In the genomic region with DNA sequence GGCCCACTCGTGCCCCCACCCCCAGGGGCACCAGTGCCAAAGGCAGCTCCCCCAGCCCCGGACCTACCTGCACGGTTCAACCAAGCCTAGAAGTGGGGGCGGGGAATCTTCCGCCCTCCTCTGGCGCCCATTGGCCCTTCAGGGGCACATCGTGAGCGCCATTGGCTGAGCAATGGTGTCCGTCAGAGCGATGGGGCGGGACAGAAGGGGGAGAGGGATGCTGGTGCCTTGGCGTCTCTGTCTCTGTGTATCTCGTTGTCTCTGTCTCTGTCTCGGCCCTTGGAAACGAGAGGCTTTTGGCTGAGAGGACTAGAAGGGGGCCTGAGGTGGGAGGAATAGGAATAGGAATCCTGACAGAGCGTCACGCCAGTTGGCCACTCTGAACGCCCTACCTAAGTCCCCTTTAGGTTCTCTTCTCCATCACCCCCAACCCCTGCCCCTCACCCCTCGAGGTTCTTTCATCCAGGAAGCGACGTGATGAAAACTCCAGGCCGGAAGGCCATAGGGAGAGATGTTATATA, we compare ENCODE assay signal across 8 cellular contexts. TPM values are rescaled to one million over a fixed set of nuclear protein-coding genes. Genes with fewer than 3 reads are reported as not detected.
DNase-seq lines count a peak whose midpoint lies in the region; ATAC-seq and TF ChIP-seq lines count a peak whose summit lies in the region.
"Not testable (repeated sequence)": the region's sequence is repeated elsewhere in the genome, so short reads cannot be mapped to it uniquely, and the experiment has no call there.

No MANE protein-coding gene starts in this region.

- H3K27ac ChIP-seq in duodenal mucosa (ENCODE audit: low read depth, low read length): not testable (repeated sequence)

- DNase-seq in CD1c-positive myeloid dendritic cell (ENCODE audit: extremely low spot score): peak; percentile 89
- peak; percentile 80 for DNase-seq in NCI-H748 treated with DMSO at 0.1 percent for 48 hours (lab: John Stamatoyannopoulos, UW)
- DNase-seq in activated CD4-positive, alpha-beta T cell treated with anti-CD3 and anti-CD28 coated beads, Interleukin-2, amount 50 U/mL, for 48 hours: peak; percentile 96 to 98
- DNase-seq in lower leg skin (ENCODE audit: low spot score in 2 of 2): peak; percentile 90 to 98
- peak; percentile 96 for DNase-seq in stimulated activated CD4-positive, alpha-beta T cell treated with anti-CD3 and anti-CD28 coated beads, Interleukin-4, amount 100 ng/mL, for 24 hours

- not testable (repeated sequence) for H3K9me3 ChIP-seq in duodenal mucosa (ENCODE audit: control insufficient read depth in 1 of 2, low read length in 2 of 2)

- H3K9ac ChIP-seq in duodenal mucosa (ENCODE audit: low read depth in 1 of 2, low read length in 2 of 2): not testable (repeated sequence)

- WGBS in lower leg skin, 2 donors: 0% methylated on average over 15 to 16 of the region's 22 CpGs

- not testable (repeated sequence) for TF ChIP-seq POLR2A in lower leg skin (IDR thresholded peaks at IDR 0.05)

- intact Hi-C loops in lower leg skin (cut with DNase I; ENCODE audit: low total_unique reads): not testable (repeated sequence)

- not testable (repeated sequence) for H3K4me1 ChIP-seq in duodenal mucosa (ENCODE audit: control insufficient read depth in 1 of 2, insufficient read depth in 2 of 2, low read length in 2 of 2)

- ATAC-seq in GM19397 (IDR thresholded peaks at IDR 0.05; ENCODE audit: unreplicated experiment): peak; percentile 99
- ATAC-seq in HG03558 (IDR thresholded peaks at IDR 0.05; ENCODE audit: extremely low read depth, unreplicated experiment): peak; percentile 93

- H3K36me3 ChIP-seq in duodenal mucosa (ENCODE audit: control insufficient read depth in 1 of 2, insufficient read depth in 2 of 2, low read length in 2 of 2): not testable (repeated sequence)

- H3K4me3 ChIP-seq in duodenal mucosa (ENCODE audit: low read depth in 1 of 2, low read length in 2 of 2) (peak overlapping the region; percentile 45 to 75), lower leg skin (ENCODE audit: low read depth, poor library complexity, severe bottlenecking) (peak overlapping the region; percentile 52)

- not testable (repeated sequence) for TF ChIP-seq CTCF in lower leg skin (IDR thresholded peaks at IDR 0.05)

- not testable (repeated sequence) for H3K27me3 ChIP-seq in duodenal mucosa (ENCODE audit: control insufficient read depth in 1 of 2, insufficient read depth in 2 of 2, low read length in 2 of 2)

RNA-seq across cellular contexts. Expression of gene KANSL1, which starts 32.1 kb away (rescaled TPM):
- total RNA-seq in lower leg skin: 100 to 1,000 TPM in 1 of 4 donors, 10 to 100 TPM in 3; 53.8 to 107 (median 60.6) TPM
